ENCODE assay signal across 12 cellular contexts in genomic region chr11:71418643-71419042, GRCh38. TPM values are rescaled to one million over a fixed set of nuclear protein-coding genes. Genes with fewer than 3 reads are reported as not detected.
DNase-seq lines count a peak whose midpoint lies in the region; ATAC-seq lines count a peak whose summit lies in the region.
"Had no signal": no experiment of that assay in that cellular context is flagged by ENCODE, and none has a peak within 500 bp of the region (broad histone marks: within the 10 kb centered on the region; RNA-seq: fewer than 3 reads in every experiment).

No MANE protein-coding gene starts in this region.

- ATAC-seq in GM18498 (IDR thresholded peaks at IDR 0.05; ENCODE audit: unreplicated experiment) (peak; percentile 84), GM19468 (IDR thresholded peaks at IDR 0.05; ENCODE audit: extremely low read depth, unreplicated experiment) (peak; percentile 71), HG03354 (IDR thresholded peaks at IDR 0.05; ENCODE audit: poor library complexity, severe bottlenecking, unreplicated experiment) (peak; percentile 89), memory B cell (ENCODE audit: low read depth) (peak; percentile 91), GM19397 (IDR thresholded peaks at IDR 0.05; ENCODE audit: unreplicated experiment) (no peak)

- no peak overlapping the region for H3K27ac Mint-ChIP-seq in memory B cell
- H3K27ac Mint-ChIP-seq in activated CD4-positive, alpha-beta memory T cell treated with anti-CD3 and anti-CD28 coated beads for 36 hours, result no peak overlapping the region
- H3K27ac Mint-ChIP-seq: progenitor cell of endocrine pancreas had no signal

- intact Hi-C loops in activated CD4-positive, alpha-beta memory T cell treated with anti-CD3 and anti-CD28 coated beads for 36 hours (cut with micrococcal nuclease), result no loop called here

- no peaks in the 10 kb centered on the region for H3K36me3 Mint-ChIP-seq in memory B cell
- H3K36me3 Mint-ChIP-seq in activated CD4-positive, alpha-beta memory T cell treated with anti-CD3 and anti-CD28 coated beads for 36 hours, result no peaks in the 10 kb centered on the region

- peak overlapping the region; percentile 24 for H3K4me3 Mint-ChIP-seq in memory B cell
- no peak overlapping the region for H3K4me3 Mint-ChIP-seq in activated CD4-positive, alpha-beta memory T cell treated with anti-CD3 and anti-CD28 coated beads for 36 hours
- H3K4me3 Mint-ChIP-seq: central memory CD8-positive, alpha-beta T cell had no signal

- H3K9me3 Mint-ChIP-seq in memory B cell, result peaks cover 5% of the 10 kb centered on the region
- H3K9me3 Mint-ChIP-seq in activated CD4-positive, alpha-beta memory T cell treated with anti-CD3 and anti-CD28 coated beads for 36 hours, result no peaks in the 10 kb centered on the region
- H3K9me3 Mint-ChIP-seq: central memory CD8-positive, alpha-beta T cell had no signal

- CTCF ChIA-PET in activated CD4-positive, alpha-beta memory T cell treated with anti-CD3 and anti-CD28 coated beads for 36 hours (lab: Charles Lee), result interaction anchor here (1.2 kb wide), 1 partner anchor 11 kb away, joined by 3 read pairs; no protein-coding TSS in a partner anchor

- DNase-seq in memory B cell (ENCODE audit: low spot score in 2 of 2) (peak in 1 of 2 donors; percentile 32), NCI-H2107 treated with DMSO at 0.1 percent for 48 hours (lab: John Stamatoyannopoulos, UW; ENCODE audit: unreplicated experiment) (no peak), occipital lobe (lab: John Stamatoyannopoulos, UW) (no peak)
- no peak for DNase-seq in activated CD4-positive, alpha-beta memory T cell treated with anti-CD3 and anti-CD28 coated beads for 36 hours
- DNase-seq: NCI-H1092 treated with DMSO at 0.1 percent for 48 hours, T-helper 9 cell had no signal

- H3K27me3 Mint-ChIP-seq in memory B cell, result peaks cover 7% of the 10 kb centered on the region
- peaks cover 9% of the 10 kb centered on the region for H3K27me3 Mint-ChIP-seq in activated CD4-positive, alpha-beta memory T cell treated with anti-CD3 and anti-CD28 coated beads for 36 hours

- POLR2A ChIA-PET in activated CD4-positive, alpha-beta memory T cell treated with anti-CD3 and anti-CD28 coated beads for 36 hours (lab: Charles Lee), result no interaction called here

- H3K4me1 Mint-ChIP-seq in memory B cell, result peaks cover 25% of the 10 kb centered on the region
- H3K4me1 Mint-ChIP-seq in activated CD4-positive, alpha-beta memory T cell treated with anti-CD3 and anti-CD28 coated beads for 36 hours (ENCODE audit: low read depth), result no peaks in the 10 kb centered on the region
- H3K4me1 Mint-ChIP-seq: central memory CD8-positive, alpha-beta T cell had no signal

RNA-seq across cellular contexts. Expression of gene DHCR7, which starts 29.6 kb away (rescaled TPM):
- 10 to 100 TPM; 61.4 to 63.5 TPM for total RNA-seq in activated CD4-positive, alpha-beta memory T cell treated with anti-CD3 and anti-CD28 coated beads for 36 hours
- total RNA-seq in occipital lobe, result 24.2 TPM

RNA-seq across cellular contexts. Expression of gene NADSYN1, which starts 34.4 kb away (rescaled TPM):
- 10 to 100 TPM; 85.0 to 91.9 TPM for total RNA-seq in activated CD4-positive, alpha-beta memory T cell treated with anti-CD3 and anti-CD28 coated beads for 36 hours
- 22.0 TPM for total RNA-seq in occipital lobe
